ENCODE assay signal across 15 cellular contexts in genomic region chr7:47606176-47606575, GRCh38. TPM values are rescaled to one million over a fixed set of nuclear protein-coding genes. Genes with fewer than 3 reads are reported as not detected.
"Had no signal": no experiment of that assay in that cellular context is flagged by ENCODE, and none has a peak within 500 bp of the region (broad histone marks: within the 10 kb centered on the region; RNA-seq: fewer than 3 reads in every experiment).

No MANE protein-coding gene starts in this region.

- H3K9me3 Mint-ChIP-seq: activated naive CD8-positive, alpha-beta T cell treated with anti-CD3 and anti-CD28 coated beads, Interleukin-2, amount 50 U/mL, for 24 hours; activated T-helper 1 cell treated with anti-CD3 and anti-CD28 coated beads, Interleukin-12 subunit alpha, Interleukin-12 subunit beta, Interleukin-2, Interleukin-4 antibody, amounts not matched to agents 30 ng/mL and 10 ng/mL and 1 ng/mL, durations not matched to agents 14 hours and 24 hours and 36 hours; stimulated activated naive CD8-positive, alpha-beta T cell treated with anti-CD3 and anti-CD28 coated beads, Interleukin-15, Interleukin-2, amounts not matched to agents 100 ng/mL and 50 ng/mL, for 24 hours; T-helper 1 cell treated with Interleukin-12 subunit alpha and Interleukin-12 subunit beta and Interleukin-4 antibody, amounts not matched to agents 30 μg/mL and 1 μg/mL, for 36 hours had no signal

- H3K4me1 ChIP-seq: prostate gland had no signal

- H3K27ac ChIP-seq: cardiac muscle cell, prostate gland had no signal

- H3K36me3 ChIP-seq: cardiac muscle cell, prostate gland, sigmoid colon, thoracic aorta had no signal

- H3K27me3 Mint-ChIP-seq: activated naive CD8-positive, alpha-beta T cell treated with anti-CD3 and anti-CD28 coated beads, Interleukin-2, amount 50 U/mL, for 24 hours; effector memory CD8-positive, alpha-beta T cell; stimulated activated naive CD8-positive, alpha-beta T cell treated with anti-CD3 and anti-CD28 coated beads, Interleukin-15, Interleukin-2, amounts not matched to agents 100 ng/mL and 50 ng/mL, for 24 hours had no signal

- H3K4me1 Mint-ChIP-seq: naive thymus-derived CD4-positive, alpha-beta T cell had no signal

- H3K27ac Mint-ChIP-seq: activated naive CD8-positive, alpha-beta T cell treated with anti-CD3 and anti-CD28 coated beads, Interleukin-2, amount 50 U/mL, for 24 hours; activated T-helper 1 cell treated with anti-CD3 and anti-CD28 coated beads, Interleukin-12 subunit alpha, Interleukin-12 subunit beta, Interleukin-2, Interleukin-4 antibody, amounts not matched to agents 30 ng/mL and 10 ng/mL and 1 ng/mL, durations not matched to agents 14 hours and 24 hours and 36 hours; effector memory CD8-positive, alpha-beta T cell; naive thymus-derived CD4-positive, alpha-beta T cell; stimulated activated naive CD8-positive, alpha-beta T cell treated with anti-CD3 and anti-CD28 coated beads, Interleukin-15, Interleukin-2, amounts not matched to agents 100 ng/mL and 50 ng/mL, for 24 hours; T-helper 1 cell treated with Interleukin-12 subunit alpha and Interleukin-12 subunit beta and Interleukin-4 antibody, amounts not matched to agents 30 μg/mL and 1 μg/mL, for 36 hours had no signal

- DNase-seq: activated CD4-positive, alpha-beta T cell treated with anti-CD3 and anti-CD28 coated beads for 48 hours; activated naive CD4-positive, alpha-beta T cell treated with Interleukin-2 at 50 U/mL for 16 hours; activated naive CD8-positive, alpha-beta T cell treated with anti-CD3 and anti-CD28 coated beads, Interleukin-2, amount 50 U/mL, for 24 hours; cortex of kidney; effector memory CD8-positive, alpha-beta T cell; hippocampal formation; naive thymus-derived CD4-positive, alpha-beta T cell; sigmoid colon; stimulated activated CD4-positive, alpha-beta T cell treated with anti-CD3 and anti-CD28 coated beads, Interleukin-4, amount 100 ng/mL, for 1 hour had no signal

- H3K9me3 ChIP-seq: prostate gland, sigmoid colon, thoracic aorta had no signal

- H3K4me3 ChIP-seq: cardiac muscle cell, prostate gland, sigmoid colon, thoracic aorta had no signal

- H3K27me3 ChIP-seq: cardiac muscle cell, sigmoid colon had no signal

- ATAC-seq: activated naive CD8-positive, alpha-beta T cell treated with anti-CD3 and anti-CD28 coated beads, Interleukin-2, amount 50 U/mL, for 24 hours; effector memory CD8-positive, alpha-beta T cell; naive thymus-derived CD4-positive, alpha-beta T cell had no signal

- H3K4me3 Mint-ChIP-seq: activated naive CD8-positive, alpha-beta T cell treated with anti-CD3 and anti-CD28 coated beads, Interleukin-2, amount 50 U/mL, for 24 hours; activated T-helper 1 cell treated with anti-CD3 and anti-CD28 coated beads, Interleukin-12 subunit alpha, Interleukin-12 subunit beta, Interleukin-2, Interleukin-4 antibody, amounts not matched to agents 30 ng/mL and 10 ng/mL and 1 ng/mL, durations not matched to agents 14 hours and 24 hours and 36 hours; effector memory CD8-positive, alpha-beta T cell; naive thymus-derived CD4-positive, alpha-beta T cell; stimulated activated naive CD8-positive, alpha-beta T cell treated with anti-CD3 and anti-CD28 coated beads, Interleukin-15, Interleukin-2, amounts not matched to agents 100 ng/mL and 50 ng/mL, for 24 hours; T-helper 1 cell treated with Interleukin-12 subunit alpha and Interleukin-12 subunit beta and Interleukin-4 antibody, amounts not matched to agents 30 μg/mL and 1 μg/mL, for 36 hours had no signal

RNA-seq across cellular contexts. Expression of gene TNS3, which starts 24.3 kb away (rescaled TPM):
- polyA plus RNA-seq: naive thymus-derived CD4-positive, alpha-beta T cell had no signal
